ENCODE assay signal across 8 cellular contexts in genomic region chr22:23838686-23839468, GRCh38. TPM values are rescaled to one million over a fixed set of nuclear protein-coding genes. Genes with fewer than 3 reads are reported as not detected.
DNase-seq lines count a peak whose midpoint lies in the region; ATAC-seq, FAIRE-seq and TF ChIP-seq lines count a peak whose summit lies in the region.

TSS of gene DERL3 (minus strand) at chr22:23839006. CDS start at chr22:23838987, 19 bp downstream.

- POLR2A ChIA-PET in CD4-positive, alpha-beta T cell (lab: Charles Lee) = interaction anchor here (0.9 kb wide), 1 partner anchor 19 kb away, joined by 6 read pairs; the partner anchor contains the start of gene SLC2A11
- POLR2A ChIA-PET in endothelial cell of umbilical vein (lab: Charles Lee) = no interaction called here

- peaks cover 5% of the 10 kb centered on the region for H3K36me3 Mint-ChIP-seq in CD4-positive, alpha-beta T cell (ENCODE audit: low read depth)

- H2AFZ ChIP-seq in endothelial cell of umbilical vein (ENCODE audit: low read depth, low read length) = peak within 1 kb of the TSS; percentile 64

- H3K4me1 ChIP-seq in NT2/D1 (ENCODE audit: insufficient read depth, insufficient read length) (peaks cover 10% of the 10 kb centered on the region), endothelial cell of umbilical vein (ENCODE audit: control insufficient read depth, extremely low read depth, insufficient read depth, low read length) (peaks cover 2% of the 10 kb centered on the region)

- no peaks in the 10 kb centered on the region for H3K27me3 ChIP-seq in CD4-positive, alpha-beta T cell (ENCODE audit: control insufficient read depth, insufficient read depth, low read length)
- H3K27me3 ChIP-seq in NT2/D1 (ENCODE audit: insufficient read depth, insufficient read length) (peaks cover 29% of the 10 kb centered on the region), endothelial cell of umbilical vein (ENCODE audit: control insufficient read depth in 2 of 2, insufficient read depth in 2 of 2, low read length in 2 of 2) (peaks cover 0 to 2% of the 10 kb centered on the region in 2 experiments)

- peak within 1 kb of the TSS; percentile 67 for H3K4me3 ChIP-seq in NT2/D1 (ENCODE audit: insufficient read length, low read depth)
- H3K4me3 ChIP-seq in endothelial cell of umbilical vein (replicated peaks in 1 of 3; ENCODE audit: insufficient read depth in 1 of 3, low read depth in 1 of 3, low read length in 3 of 3) = peak within 1 kb of the TSS in 2 of 3 experiments; percentile 26 to 40

- no peaks in the 10 kb centered on the region for H3K27me3 Mint-ChIP-seq in CD4-positive, alpha-beta T cell

- no peak within 1 kb of the TSS for H3K27ac ChIP-seq in CD4-positive, alpha-beta T cell (ENCODE audit: low read depth, low read length)
- H3K27ac ChIP-seq in endothelial cell of umbilical vein (ENCODE audit: insufficient read depth, low read depth, low read length) = no peak within 1 kb of the TSS

- H3K4me3 Mint-ChIP-seq in CD4-positive, alpha-beta T cell = peak within 1 kb of the TSS; percentile 91

- peaks cover 19% of the 10 kb centered on the region for H3K4me1 Mint-ChIP-seq in CD4-positive, alpha-beta T cell (ENCODE audit: low read depth)

- peak; percentile 94 for ATAC-seq in CD4-positive, alpha-beta T cell (ENCODE audit: poor library complexity)
- peak; percentile 73 for ATAC-seq in GM19468 (IDR thresholded peaks at IDR 0.05; ENCODE audit: extremely low read depth, unreplicated experiment)

- CTCF ChIA-PET in CD4-positive, alpha-beta T cell (lab: Charles Lee) = no interaction called here
- CTCF ChIA-PET in endothelial cell of umbilical vein (lab: Charles Lee) = interaction anchor here (1.3 to 2.8 kb wide), 2 partner anchors 10 to 68 kb away, joined by 7 to 16 read pairs; no protein-coding TSS in a partner anchor

- H3K9me1 ChIP-seq in endothelial cell of umbilical vein (replicated peaks; ENCODE audit: control insufficient read depth, extremely low read depth, insufficient read depth, low read length) = no peaks in the 10 kb centered on the region

- peak; percentile 86 to 95 (median 91) for DNase-seq in CD4-positive, alpha-beta T cell
- peak; percentile 95 for DNase-seq in HS-5 (ENCODE audit: low read depth)
- DNase-seq in NT2/D1 (ENCODE audit: low read depth, low spot score) = peak; percentile 95
- DNase-seq in activated CD8-positive, alpha-beta memory T cell treated with anti-CD3 and anti-CD28 coated beads, Interleukin-2, amount 50 U/mL, for 48 hours = peak; percentile 97
- peak; percentile 98 for DNase-seq in endothelial cell of umbilical vein (ENCODE audit: low read depth, low spot score)
- peak; percentile 91 for DNase-seq in midbrain (lab: John Stamatoyannopoulos, UW)
- DNase-seq in stimulated activated CD8-positive, alpha-beta memory T cell treated with anti-CD3 and anti-CD28 coated beads, Interleukin-15, amount 100 ng/mL, for 4 hours (ENCODE audit: low read depth in 2 of 2) = peak; percentile 92

- H3K9ac ChIP-seq in NT2/D1 (ENCODE audit: insufficient read length, low read depth) (peak within 1 kb of the TSS; percentile 21), endothelial cell of umbilical vein (replicated peaks; ENCODE audit: extremely low read depth, insufficient read depth, low read length) (no peak within 1 kb of the TSS)

- peak within 1 kb of the TSS; percentile 26 for H3K4me2 ChIP-seq in endothelial cell of umbilical vein (ENCODE audit: insufficient read depth, low read length)

- H3K79me2 ChIP-seq in endothelial cell of umbilical vein (ENCODE audit: control insufficient read depth, insufficient read depth, low read length) = no peaks in the 10 kb centered on the region

- intact Hi-C loops in CD4-positive, alpha-beta T cell (cut with DNase I, micrococcal nuclease) = loop anchor here (2.0 to 5.0 kb wide), 3 partner anchors 52 to 718 kb away; partner anchors contain the start of genes SMARCB1 (in 2 of the 2), GUCD1 (in 1 of the 2) and SNRPD3 (in 1 of the 2)
- intact Hi-C loops in endothelial cell of umbilical vein (cut with micrococcal nuclease) = loop anchor here (1.0 to 5.0 kb wide), 2 partner anchors 52 to 71 kb away; partner anchors contain the start of gene SMARCB1

- no peaks in the 10 kb centered on the region for H4K20me1 ChIP-seq in endothelial cell of umbilical vein (replicated peaks; ENCODE audit: control insufficient read depth, extremely low read depth, insufficient read depth, low read length)

- H3K27ac Mint-ChIP-seq in CD4-positive, alpha-beta T cell = peak within 1 kb of the TSS; percentile 52

- H3K9me3 Mint-ChIP-seq in CD4-positive, alpha-beta T cell = no peaks in the 10 kb centered on the region

- TF ChIP-seq CTCF in CD4-positive, alpha-beta T cell (IDR thresholded peaks at IDR 0.05) = no peak
- no peak for TF ChIP-seq CTCF in endothelial cell of umbilical vein (IDR thresholded peaks at IDR 0.05; ENCODE audit: extremely low read depth in 1 of 2, insufficient read depth in 1 of 2, low read depth in 1 of 2, low read length in 2 of 2)

- H3K9me3 ChIP-seq in CD4-positive, alpha-beta T cell (ENCODE audit: control insufficient read depth, low read length) = no peaks in the 10 kb centered on the region
- H3K9me3 ChIP-seq in NT2/D1 (ENCODE audit: insufficient read depth, low read length) (no peaks in the 10 kb centered on the region), endothelial cell of umbilical vein (replicated peaks; ENCODE audit: control insufficient read depth, insufficient read depth, low read length) (no peaks in the 10 kb centered on the region)

- TF ChIP-seq POLR2A in endothelial cell of umbilical vein (IDR thresholded peaks at IDR 0.05; ENCODE audit: low read depth, low read length) = no peak

- H3K36me3 ChIP-seq in NT2/D1 (ENCODE audit: insufficient read depth, insufficient read length, low read length) (peaks cover 26% of the 10 kb centered on the region), endothelial cell of umbilical vein (ENCODE audit: control insufficient read depth in 2 of 2, extremely low read depth in 1 of 2, insufficient read depth in 2 of 2, low read length in 2 of 2) (peaks cover 5 to 14% of the 10 kb centered on the region in 2 experiments)

- BruUV-seq in endothelial cell of umbilical vein (replicated peaks; lab: Mats Ljungman, UMichigan) = no TSS peak

- dilution Hi-C loops in endothelial cell of umbilical vein (cut with MboI; ENCODE audit: extremely low pct_ligation_motif_present, low sequenced_read_pairs) = no loop called here

- peak; percentile 98 for FAIRE-seq in endothelial cell of umbilical vein (lab: Jason Lieb, UNC)

TF ChIP-seq in endothelial cell of umbilical vein, 7 proteins besides CTCF, POLR2A, EP300 and RAD21:
- TF ChIP-seq MAX (IDR thresholded peaks at IDR 0.05; ENCODE audit: insufficient read depth, insufficient read length) (peak; percentile 96), JUN (IDR thresholded peaks at IDR 0.05; ENCODE audit: borderline replicate concordance, insufficient read depth, insufficient read length, low read depth) (no peak), POLR2AphosphoS5 (IDR thresholded peaks at IDR 0.05; ENCODE audit: insufficient read depth, low read depth, low read length) (no peak), FOS (IDR thresholded peaks at IDR 0.05; ENCODE audit: borderline replicate concordance, insufficient read depth, low read length) (no peak), MYC (IDR thresholded peaks at IDR 0.05; ENCODE audit: low read depth, low read length) (no peak)

RNA-seq across cellular contexts. Expression of gene DERL3, which starts in this region (rescaled TPM):
- total RNA-seq in CD4-positive, alpha-beta T cell = under 1 TPM; 0.66 to 0.98 TPM
- 2.4 and 3.4 TPM in 2 replicates for total RNA-seq in endothelial cell of umbilical vein
- polyA plus RNA-seq in endothelial cell of umbilical vein = 3.8 and 4.1 TPM in 2 replicates
- 1.7 and 2.4 TPM in 2 replicates for polyA plus RNA-seq in endothelial cell of umbilical vein (2011; cell fraction: cytosol; rRNA removed)
- 7.5 and 7.7 TPM in 2 replicates for polyA plus RNA-seq in endothelial cell of umbilical vein (2011; cell fraction: nucleus; rRNA removed)
- polyA plus RNA-seq in endothelial cell of umbilical vein (2012) = 0.41 and 0.79 TPM in 2 replicates
- polyA minus RNA-seq in endothelial cell of umbilical vein = 1.2 and 1.4 TPM in 2 replicates
- not detected for polyA minus RNA-seq in endothelial cell of umbilical vein (2011; cell fraction: cytosol; rRNA and poly(A)+ RNA removed)
- 2.4 and 2.5 TPM in 2 replicates for polyA minus RNA-seq in endothelial cell of umbilical vein (2011; cell fraction: nucleus; rRNA and poly(A)+ RNA removed)

Comparison
In these comparisons a context has a peak if more than half of its experiments do, and no peak if none do; other contexts are left out.
1. Peak in DNase-seq and ATAC-seq in CD4-positive, alpha-beta T cell; RNA of the gene not detected or under 1 TPM.